ENCODE assay signal across 30 cellular contexts in the genomic region with DNA sequence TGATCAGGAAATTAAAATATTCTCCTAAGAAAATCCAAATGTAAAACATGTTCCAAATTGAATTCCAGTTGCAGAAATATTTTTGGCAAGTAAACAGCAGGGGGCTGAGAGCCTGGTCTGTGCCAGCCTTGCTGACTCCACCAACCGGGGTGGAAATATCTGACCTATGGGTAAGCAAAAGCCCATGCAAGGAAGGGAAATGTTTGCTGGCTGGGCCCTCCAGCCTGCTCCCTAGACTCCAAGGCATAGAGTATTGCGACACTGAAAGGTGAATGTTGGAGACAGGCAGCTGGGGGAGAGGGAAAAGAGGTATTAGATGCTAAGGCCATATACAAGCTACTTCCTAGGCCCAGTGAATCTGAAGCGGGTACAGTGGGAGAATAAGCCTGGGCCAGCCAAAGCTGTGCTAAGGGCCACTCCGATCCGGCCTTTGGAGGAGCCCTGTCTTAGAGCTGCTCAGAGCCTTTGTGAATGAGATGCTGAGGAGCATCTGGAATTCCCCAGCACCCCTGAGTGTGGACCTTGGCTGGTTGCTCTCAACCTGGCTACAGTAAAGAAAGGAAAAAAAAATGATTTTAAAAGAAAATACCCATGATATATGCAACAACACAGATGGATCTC. TPM values are rescaled to one million over a fixed set of nuclear protein-coding genes. Genes with fewer than 3 reads are reported as not detected.
A peak's percentile ranks its signal among the peaks of the same experiment; 100 is the strongest.
DNase-seq lines count a peak whose midpoint lies in the region; ATAC-seq and TF ChIP-seq lines count a peak whose summit lies in the region.
"Had no signal": no experiment of that assay in that cellular context is flagged by ENCODE, and none has a peak within 500 bp of the region (broad histone marks: within the 10 kb centered on the region; RNA-seq: fewer than 3 reads in every experiment).

No MANE protein-coding gene starts in this region.

- H3K36me3 ChIP-seq in right atrium auricular region (no peaks in the 10 kb centered on the region), adipocyte (ENCODE audit: control insufficient read depth, insufficient read depth, low read length, severe bottlenecking) (no peaks in the 10 kb centered on the region), aorta (ENCODE audit: control insufficient read depth in 1 of 2, insufficient read depth in 2 of 2, low read length in 1 of 2) (no peaks in the 10 kb centered on the region), heart right ventricle (no peaks in the 10 kb centered on the region)
- H3K36me3 ChIP-seq: left lung had no signal

- 61 to 63% methylated on average over 5 of the region's 5 CpGs for WGBS in aorta, 2 donors
- 82% methylated on average over 5 of the region's 5 CpGs for WGBS in heart right ventricle, 2 donors

- H3K4me1 ChIP-seq in right atrium auricular region (peaks cover 0 to 6% of the 10 kb centered on the region in 2 donors), adipocyte (ENCODE audit: control insufficient read depth, insufficient read depth, low read length) (no peaks in the 10 kb centered on the region), aorta (ENCODE audit: control insufficient read depth in 1 of 2, insufficient read depth in 2 of 2, low read length in 2 of 2) (no peaks in the 10 kb centered on the region), heart right ventricle (peaks cover 0 to 9% (median 3%) of the 10 kb centered on the region in 9 donors)
- H3K4me1 ChIP-seq: left lung had no signal

- no peak overlapping the region for H3K27ac ChIP-seq in right atrium auricular region
- no peak overlapping the region for H3K27ac ChIP-seq in aorta (ENCODE audit: low read depth in 1 of 2, low read length in 2 of 2)
- no peak overlapping the region for H3K27ac ChIP-seq in heart right ventricle
- H3K27ac ChIP-seq: body of pancreas, GM23248, KMS-11, left lung had no signal

- H3K27me3 ChIP-seq in right atrium auricular region (no peaks in the 10 kb centered on the region), adipocyte (replicated peaks; ENCODE audit: control insufficient read depth, insufficient read depth, low read length) (no peaks in the 10 kb centered on the region), aorta (ENCODE audit: control insufficient read depth in 1 of 2, insufficient read depth in 2 of 2, low read length in 1 of 2) (no peaks in the 10 kb centered on the region), heart right ventricle (no peaks in the 10 kb centered on the region)
- H3K27me3 ChIP-seq: body of pancreas, left lung had no signal

- intact Hi-C loops in left cardiac atrium (cut with DNase I) = no loop called here
- intact Hi-C loops in aorta (cut with DNase I) = no loop called here
- intact Hi-C loops in heart right ventricle (cut with DNase I) = no loop called here

- DNase-seq in left cardiac atrium (no peak), right atrium auricular region (ENCODE audit: low spot score) (no peak), adipocyte (ENCODE audit: low read depth) (peak; percentile 14), fibroblast of the aortic adventitia (ENCODE audit: low read depth) (peak; percentile 18), aorta (no peak), NCI-H1105 treated with DMSO at 0.1 percent for 48 hours (lab: John Stamatoyannopoulos, UW) (no peak), heart right ventricle (no peak)
- DNase-seq: activated CD4-positive, alpha-beta memory T cell treated with anti-CD3 and anti-CD28 coated beads for 36 hours; activated CD4-positive, alpha-beta T cell treated with anti-CD3 and anti-CD28 coated beads for 1 hour; activated CD8-positive, alpha-beta memory T cell treated with anti-CD3 and anti-CD28 coated beads, Interleukin-2, amount 50 U/mL, for 4 hours; activated naive CD4-positive, alpha-beta T cell; activated naive CD8-positive, alpha-beta T cell treated with anti-CD3 and anti-CD28 coated beads, Interleukin-2, amount 50 U/mL, for 24 hours; body of pancreas; CD4-positive, CD25-positive, alpha-beta regulatory T cell; effector CD4-positive, alpha-beta T cell; GM23248; HFFc6; hypothalamus; immature natural killer cell; left lung; mesendoderm; NCI-H1436; NCI-H2081; NCI-H345; stimulated activated CD4-positive, alpha-beta T cell treated with anti-CD3 and anti-CD28 coated beads, Interleukin-15, amount 100 ng/mL, for 24 hours; T-helper 2 cell had no signal

- no peak overlapping the region for H3K9ac ChIP-seq in adipocyte (ENCODE audit: low read length)
- H3K9ac ChIP-seq: GM23248, KMS-11 had no signal

- peak; percentile 38 to 66 for ATAC-seq in left cardiac atrium
- peak; percentile 44 for ATAC-seq in aorta (ENCODE audit: low FRiP score)
- ATAC-seq in HG02623 (IDR thresholded peaks at IDR 0.05; ENCODE audit: unreplicated experiment) = no peak
- no peak for ATAC-seq in heart right ventricle
- ATAC-seq: activated naive CD8-positive, alpha-beta T cell treated with anti-CD3 and anti-CD28 coated beads, Interleukin-2, amount 50 U/mL, for 24 hours; body of pancreas; left lung; Right ventricle myocardium inferior; stimulated activated memory B cell treated with anti-CD40 and anti-IgM and Interleukin-4, amounts not matched to agents 10 μg/mL and 1 μg/mL and 100 μg/mL, for 72 hours had no signal

- H3K9me3 ChIP-seq in right atrium auricular region (no peaks in the 10 kb centered on the region), adipocyte (ENCODE audit: control insufficient read depth, low read length) (no peaks in the 10 kb centered on the region), aorta (ENCODE audit: control insufficient read depth, low read length) (no peaks in the 10 kb centered on the region), heart right ventricle (no peaks in the 10 kb centered on the region)
- H3K9me3 ChIP-seq: body of pancreas, left lung had no signal

- no peak overlapping the region for H3K4me3 ChIP-seq in right atrium auricular region
- no peak overlapping the region for H3K4me3 ChIP-seq in adipocyte (ENCODE audit: low read length)
- no peak overlapping the region for H3K4me3 ChIP-seq in fibroblast of the aortic adventitia (ENCODE audit: low read depth, low read length)
- H3K4me3 ChIP-seq in aorta (ENCODE audit: low read length in 2 of 2) = no peak overlapping the region
- H3K4me3 ChIP-seq in heart right ventricle = no peak overlapping the region
- H3K4me3 ChIP-seq: body of pancreas, GM23248, left lung had no signal

- TF ChIP-seq CTCF in right atrium auricular region (IDR thresholded peaks at IDR 0.05) = no peak
- TF ChIP-seq CTCF in fibroblast of the aortic adventitia (IDR thresholded peaks at IDR 0.05; ENCODE audit: insufficient read depth, low read length) = no peak
- TF ChIP-seq CTCF in heart right ventricle (IDR thresholded peaks at IDR 0.05) = no peak

RNA-seq across cellular contexts. Expression of a gene that starts 24.9 kb away (rescaled TPM):
- total RNA-seq in left cardiac atrium = 100 to 1,000 TPM; 177 to 272 TPM
- total RNA-seq in right atrium auricular region = 100 to 1,000 TPM; 200 to 342 TPM
- 13.7 and 39.7 TPM in 2 replicates for total RNA-seq in fibroblast of the aortic adventitia (ENCODE audit: low replicate concordance)
- total RNA-seq in aorta = 1 to 10 TPM; 7.1 to 8.4 TPM
- polyA plus RNA-seq in aorta = 10 to 100 TPM in 1 of 2 donors, 1 to 10 TPM in 1; 7.1 to 23.8 TPM
- 100 to 1,000 TPM; 245 to 472 (median 272) TPM for total RNA-seq in heart right ventricle
- polyA plus RNA-seq in heart right ventricle = 100 to 1,000 TPM; 137 to 215 TPM

Comparison
In these comparisons a context has a peak if more than half of its experiments do, and no peak if none do; other contexts are left out.
1. ATAC-seq: peak in left cardiac atrium (2 of 2) and aorta (single experiment); none in HG02623 (single experiment) and heart right ventricle (0 of 8).
2. DNase-seq: peak in adipocyte (single experiment) and fibroblast of the aortic adventitia (single experiment); none in left cardiac atrium (single experiment), right atrium auricular region (single experiment), aorta (0 of 2), NCI-H1105 treated with DMSO at 0.1 percent for 48 hours (single experiment) and heart right ventricle (0 of 2).